In genomic region chr2:26317377-26318105, GRCh38 we compare ENCODE assay signal across 1 cellular context.
TF ChIP-seq lines count a peak whose summit lies in the region.

No MANE protein-coding gene starts in this region.

TF ChIP-seq in H1, 55 proteins besides CTCF, POLR2A, EP300 and RAD21:
- TF ChIP-seq YY1 (IDR thresholded peaks at IDR 0.05; ENCODE audit: low read depth, low read length) (no peak), CTBP2 (IDR thresholded peaks at IDR 0.05; ENCODE audit: borderline replicate concordance, insufficient read depth, insufficient read length, low read length) (no peak), NANOG (IDR thresholded peaks at IDR 0.05; ENCODE audit: insufficient read depth, low read depth, low read length, poor library complexity, severe bottlenecking) (no peak), SP4 (IDR thresholded peaks at IDR 0.05; ENCODE audit: low read length) (no peak), RXRA (IDR thresholded peaks at IDR 0.05; ENCODE audit: insufficient read depth, low read depth, low read length) (no peak), ASH2L (IDR thresholded peaks at IDR 0.05; ENCODE audit: low read length) (no peak), NRF1 (IDR thresholded peaks at IDR 0.05; ENCODE audit: low read depth, low read length) (no peak), CHD7 (IDR thresholded peaks at IDR 0.05; ENCODE audit: insufficient replicate concordance, low read length) (no peak), RNF2 (IDR thresholded peaks at IDR 0.05; ENCODE audit: borderline replicate concordance, low read depth, low read length, missing control alignments, poor library complexity, severe bottlenecking) (no peak), CHD2 (IDR thresholded peaks at IDR 0.05; ENCODE audit: low read length) (no peak), JUND (IDR thresholded peaks at IDR 0.05; ENCODE audit: low read length) (no peak), HDAC2 (IDR thresholded peaks at IDR 0.05; ENCODE audit: borderline replicate concordance in 1 of 2, low read depth in 2 of 2, low read length in 2 of 2) (no peak), CBX5 (IDR thresholded peaks at IDR 0.05; ENCODE audit: low read depth, low read length) (no peak)
TF ChIP-seq in H1: peak in this region for 0.
